In genomic region chr7:20217193-20217948, GRCh38 we compare ENCODE assay signal across 8 cellular contexts. TPM values are rescaled to one million over a fixed set of nuclear protein-coding genes. Genes with fewer than 3 reads are reported as not detected.
DNase-seq lines count a peak whose midpoint lies in the region; ATAC-seq, FAIRE-seq and TF ChIP-seq lines count a peak whose summit lies in the region.

Gene MACC1, minus strand, starts transcription at chr7:20217384. Its CDS starts 55,522 bp downstream, at chr7:20161862.

- peak in 1 of 2 experiments; percentile 13; a peak in 2 of 4 replicates for TF ChIP-seq RAD21 in H1 (IDR thresholded peaks at IDR 0.05 in 1 of 2, conservative IDR thresholded peaks at IDR 0.05 in 1 of 2; ENCODE audit: low read depth in 2 of 2, low read length in 2 of 2)

- H3K4me2 ChIP-seq in H1 (ENCODE audit: insufficient read depth in 1 of 2, low read depth in 2 of 2, low read length in 2 of 2) (peak within 1 kb of the TSS; percentile 55 to 60), trophoblast cell (ENCODE audit: low read length) (peak within 1 kb of the TSS; percentile 22)

- H4K20me1 ChIP-seq in H1 (replicated peaks in 1 of 2; ENCODE audit: control insufficient read depth in 1 of 2, insufficient read depth in 2 of 2, low read length in 2 of 2): no peaks in the 10 kb centered on the region

- H3K79me1 ChIP-seq in H1 (ENCODE audit: low read depth, low read length): no peaks in the 10 kb centered on the region
- H3K79me1 ChIP-seq in trophoblast cell (ENCODE audit: low read length): peaks cover 2% of the 10 kb centered on the region

- H3K4me3 Mint-ChIP-seq in CD4-positive, CD25-positive, alpha-beta regulatory T cell: peak within 1 kb of the TSS in 3 of 4 donors; percentile 75 to 77 (median 77)

- TF ChIP-seq POLR2A in GM18526 (IDR thresholded peaks at IDR 0.05; ENCODE audit: extremely low read depth, insufficient read length) (peak; percentile 27), H1 (IDR thresholded peaks at IDR 0.05; ENCODE audit: control extremely low read depth in 1 of 2, low read depth in 2 of 2, low read length in 2 of 2) (peak; percentile 34 to 82)

- no peak within 1 kb of the TSS for H3K14ac ChIP-seq in H1 (ENCODE audit: insufficient read length)
- no peak within 1 kb of the TSS for H3K14ac ChIP-seq in trophoblast cell (ENCODE audit: low read length)

- DNase-seq in CD4-positive, CD25-positive, alpha-beta regulatory T cell: peak; percentile 2 to 58 (median 11)
- peak; percentile 90 for DNase-seq in NCI-H510A (lab: John Stamatoyannopoulos, UW)
- DNase-seq in H1 (ENCODE audit: low read depth in 1 of 2, low spot score in 2 of 2): peak; percentile 64 to 86
- peak; percentile 85 to 93 for DNase-seq in trophoblast cell
- DNase-seq in retina: no peak
- no peak for DNase-seq in HEK293T (ENCODE audit: extremely low spot score)

- H2AK5ac ChIP-seq in H1 (ENCODE audit: low read depth, low read length) (peak within 1 kb of the TSS; percentile 7; the same call in 1 of the 2 replicates), trophoblast cell (ENCODE audit: low read length) (no peak within 1 kb of the TSS)

- H2BK15ac ChIP-seq in H1 (ENCODE audit: low read length): no peak within 1 kb of the TSS

- H2AFZ ChIP-seq in H1 (ENCODE audit: low read length) (no peak within 1 kb of the TSS), trophoblast cell (ENCODE audit: insufficient read depth, low read length, poor library complexity) (no peak within 1 kb of the TSS)

- peak in 2 of 3 experiments; percentile 34 to 76; a peak in 3 of 4 replicates for TF ChIP-seq CTCF in H1 (IDR thresholded peaks at IDR 0.05; ENCODE audit: control extremely low read depth in 1 of 3, insufficient read depth in 1 of 3, low read depth in 1 of 3, low read length in 3 of 3)

- H2BK12ac ChIP-seq in H1 (ENCODE audit: low read depth, low read length): peak within 1 kb of the TSS; percentile 69; the same call in 1 of the 2 replicates
- H2BK12ac ChIP-seq in trophoblast cell (ENCODE audit: low read length): peak within 1 kb of the TSS; percentile 25

- H4K12ac ChIP-seq in trophoblast cell (ENCODE audit: low read depth, low read length): no peak within 1 kb of the TSS

- ATAC-seq in CD4-positive, CD25-positive, alpha-beta regulatory T cell (ENCODE audit: low read depth in 2 of 2): peak; percentile 41 to 55
- peak; percentile 43 for ATAC-seq in HG02981 (IDR thresholded peaks at IDR 0.05; ENCODE audit: unreplicated experiment)

- no peaks in the 10 kb centered on the region for H3K4me1 ChIP-seq in CD4-positive, CD25-positive, alpha-beta regulatory T cell (ENCODE audit: control insufficient read depth, insufficient read depth, low read length, poor library complexity, severe bottlenecking)
- H3K4me1 ChIP-seq in H1 (replicated peaks in 1 of 4; ENCODE audit: control insufficient read depth in 3 of 4, insufficient read depth in 4 of 4, low read length in 3 of 4) (peaks cover 0 to 8% (median 7%) of the 10 kb centered on the region in 4 experiments; a peak in 4 of 7 replicates), trophoblast cell (ENCODE audit: control insufficient read depth in 1 of 2, insufficient read depth in 2 of 2, low read length in 2 of 2) (peaks cover 2 to 5% of the 10 kb centered on the region in 2 experiments)

- no peaks in the 10 kb centered on the region for H3K23me2 ChIP-seq in H1 (ENCODE audit: low read depth, low read length)

- H2BK20ac ChIP-seq in H1 (ENCODE audit: low read length): 0 out of 2 replicates have a peak within 1 kb of the TSS, but pooled peaks have one; percentile 44

- no peaks in the 10 kb centered on the region for H3K27me3 ChIP-seq in CD4-positive, CD25-positive, alpha-beta regulatory T cell (ENCODE audit: control insufficient read depth, insufficient read depth, low read length)
- H3K27me3 ChIP-seq in H1 (replicated peaks in 1 of 4; ENCODE audit: control insufficient read depth in 3 of 4, extremely low read depth in 1 of 4, insufficient read depth in 3 of 4, low read length in 3 of 4): no peaks in the 10 kb centered on the region
- no peaks in the 10 kb centered on the region for H3K27me3 ChIP-seq in trophoblast cell (ENCODE audit: insufficient read depth, low read length)

- peak; percentile 49 to 98 for TF ChIP-seq EP300 in H1 (IDR thresholded peaks at IDR 0.05; ENCODE audit: borderline replicate concordance in 1 of 2, low read depth in 2 of 2, low read length in 2 of 2)

- peaks cover 0 to 6% (median 0%) of the 10 kb centered on the region in 7 donors for H3K9me3 Mint-ChIP-seq in CD4-positive, CD25-positive, alpha-beta regulatory T cell

- no peak within 1 kb of the TSS for H3K18ac ChIP-seq in H1 (ENCODE audit: extremely low read depth, low read length)
- no peak within 1 kb of the TSS for H3K18ac ChIP-seq in trophoblast cell (ENCODE audit: low read length)

- H2BK120ac ChIP-seq in H1 (replicated peaks; ENCODE audit: low read depth, low read length) (no peak within 1 kb of the TSS), trophoblast cell (ENCODE audit: insufficient read depth, low read length, poor library complexity) (no peak within 1 kb of the TSS)

- POLR2A ChIA-PET in H1 (lab: Charles Lee; ENCODE audit: partially characterized antibody): interaction anchor here (0.6 to 1.4 kb wide), 5 partner anchors 8 to 1861 kb away, joined by 3 to 4 read pairs (median 3); no protein-coding TSS in a partner anchor
- POLR2A ChIA-PET in HEK293T (lab: Yijun Ruan, JAX): no interaction called here

- H3K9ac ChIP-seq in H1 (replicated peaks in 1 of 4; ENCODE audit: extremely low read depth in 1 of 4, low read depth in 3 of 4, low read length in 3 of 4) (peak within 1 kb of the TSS in 3 of 4 experiments; percentile 10 to 24 (median 22); a peak in 4 of 7 replicates), trophoblast cell (ENCODE audit: low read length) (no peak within 1 kb of the TSS)

- FAIRE-seq in H1 (lab: Jason Lieb, UNC): peak; percentile 93

- 0 out of 4 replicates have a peak, but pooled peaks cover 0 to 15% of the 10 kb centered on the region in 2 experiments for H3K79me2 ChIP-seq in H1 (ENCODE audit: control insufficient read depth in 1 of 2, insufficient read depth in 2 of 2, low read length in 2 of 2)
- H3K79me2 ChIP-seq in trophoblast cell (ENCODE audit: control insufficient read depth, insufficient read depth, low read length, poor library complexity): no peaks in the 10 kb centered on the region

- no peaks in the 10 kb centered on the region for H3K9me3 ChIP-seq in CD4-positive, CD25-positive, alpha-beta regulatory T cell (ENCODE audit: control insufficient read depth in 2 of 2, low read length in 2 of 2)
- H3K9me3 ChIP-seq in H1 (ENCODE audit: insufficient read depth in 2 of 2, low read depth in 1 of 2, low read length in 1 of 2): no peaks in the 10 kb centered on the region
- no peaks in the 10 kb centered on the region for H3K9me3 ChIP-seq in trophoblast cell (ENCODE audit: insufficient read depth, low read depth, low read length)

- WGBS in H1 (ENCODE audit: extremely low coverage in 1 of 2, insufficient coverage in 1 of 2, insufficient read length in 1 of 2, insufficient replicate concordance in 2 of 2, low coverage in 1 of 2, low lambda C conversion rate in 2 of 2, missing lambda C conversion rate in 1 of 2), 2 experiments: 8% methylated on average over 6 of the region's 6 CpGs; no CpG with 5 or more reads in 1 of the 2 experiments
- no CpG with 5 or more reads among the region's 6 CpGs for WGBS in trophoblast cell (ENCODE audit: extremely low coverage, insufficient coverage, insufficient read length)

- no peaks in the 10 kb centered on the region for H3K36me3 ChIP-seq in CD4-positive, CD25-positive, alpha-beta regulatory T cell (ENCODE audit: control insufficient read depth, insufficient read depth, low read length)
- H3K36me3 ChIP-seq in H1 (ENCODE audit: control insufficient read depth in 2 of 4, insufficient read depth in 4 of 4, low read length in 3 of 4) (no peaks in the 10 kb centered on the region), trophoblast cell (ENCODE audit: control insufficient read depth in 1 of 2, insufficient read depth in 2 of 2, low read length in 2 of 2) (no peaks in the 10 kb centered on the region)

- H3K56ac ChIP-seq in H1 (replicated peaks; ENCODE audit: insufficient read length, low read depth, low read length): no peak within 1 kb of the TSS

- no peaks in the 10 kb centered on the region for H3K36me3 Mint-ChIP-seq in CD4-positive, CD25-positive, alpha-beta regulatory T cell

- H3K27ac ChIP-seq in CD4-positive, CD25-positive, alpha-beta regulatory T cell (ENCODE audit: insufficient read depth, low read length, poor library complexity, severe bottlenecking): no peak within 1 kb of the TSS
- H3K27ac ChIP-seq in H1 (ENCODE audit: low read depth, low read length): peak within 1 kb of the TSS; percentile 71
- no peak within 1 kb of the TSS for H3K27ac ChIP-seq in trophoblast cell (ENCODE audit: low read depth, low read length)

- no peak within 1 kb of the TSS for H3K4ac ChIP-seq in H1 (replicated peaks; ENCODE audit: insufficient read length, low read depth, low read length)
- no peak within 1 kb of the TSS for H3K4ac ChIP-seq in trophoblast cell (ENCODE audit: low read depth, low read length)

- H3K4me3 ChIP-seq in CD4-positive, CD25-positive, alpha-beta regulatory T cell (ENCODE audit: low read depth, low read length): peak within 1 kb of the TSS; percentile 46
- H3K4me3 ChIP-seq in H1 (ENCODE audit: extremely low read depth in 1 of 4, insufficient read depth in 2 of 4, low read depth in 3 of 4, low read length in 4 of 4) (peak within 1 kb of the TSS; percentile 16 to 60 (median 24); a peak in 5 of 8 replicates), trophoblast cell (ENCODE audit: low read depth, low read length) (no peak within 1 kb of the TSS)

- H2BK5ac ChIP-seq in H1 (ENCODE audit: low read depth, low read length) (peak within 1 kb of the TSS; percentile 53; the same call in 1 of the 2 replicates), trophoblast cell (ENCODE audit: low read depth, low read length, poor library complexity) (no peak within 1 kb of the TSS)

- peaks cover 0 to 15% (median 0%) of the 10 kb centered on the region in 4 donors for H3K4me1 Mint-ChIP-seq in CD4-positive, CD25-positive, alpha-beta regulatory T cell

- H3K23ac ChIP-seq in H1 (ENCODE audit: insufficient read length) (no peak within 1 kb of the TSS), trophoblast cell (ENCODE audit: low read length) (no peak within 1 kb of the TSS)

- H3K27ac Mint-ChIP-seq in CD4-positive, CD25-positive, alpha-beta regulatory T cell: no peak within 1 kb of the TSS

- CTCF ChIA-PET in H1 (lab: Charles Lee; ENCODE audit: partially characterized antibody): interaction anchor here (0.7 to 2.0 kb wide), 6 partner anchors 13 to 381 kb away, joined by 3 to 9 read pairs (median 4); no protein-coding TSS in a partner anchor
- CTCF ChIA-PET in HEK293T (lab: Yijun Ruan, JAX): no interaction called here

- peak within 1 kb of the TSS; percentile 94 for H4K5ac ChIP-seq in H1 (ENCODE audit: insufficient read length, low read depth, low read length)

- H3K27me3 Mint-ChIP-seq in CD4-positive, CD25-positive, alpha-beta regulatory T cell: no peaks in the 10 kb centered on the region

- H4K91ac ChIP-seq in H1 (replicated peaks; ENCODE audit: insufficient read length, low read length) (no peak within 1 kb of the TSS), trophoblast cell (ENCODE audit: low read depth, low read length) (no peak within 1 kb of the TSS)

- H4K8ac ChIP-seq in H1 (ENCODE audit: extremely low read depth, insufficient read depth, low read length) (no peak within 1 kb of the TSS), trophoblast cell (ENCODE audit: low read depth, low read length) (no peak within 1 kb of the TSS)

RNA-seq across cellular contexts. Expression of gene MACC1, which starts in this region (rescaled TPM):
- 1.0 TPM for total RNA-seq in CD4-positive, CD25-positive, alpha-beta regulatory T cell
- polyA plus RNA-seq in CD4-positive, CD25-positive, alpha-beta regulatory T cell: under 1 TPM in 2 of 4 donors, not detected in 2; 0.12 to 0.21 TPM
- 17.1 and 17.2 TPM in 2 replicates for total RNA-seq in H1 (2021; fragmentation: NEBNext Ultra II Directional; extraction: Animal tissue kit (Norgen Biotek cat#: 25700))
- 1.2 and 2.0 TPM in 2 replicates for polyA plus RNA-seq in H1 (2011; rRNA removed)
- 2.3 TPM for polyA plus RNA-seq in H1 (2011; cell fraction: cytosol; rRNA removed)
- polyA plus RNA-seq in H1 (2011; cell fraction: nucleus; rRNA removed): 2.0 TPM
- 4.6 to 6.8 TPM (median 5.1 TPM) in 4 replicates for polyA plus RNA-seq in H1 (2012, experiment 1 of 2)
- 0.28 TPM for polyA plus RNA-seq in H1 (2012, experiment 2 of 2)
- polyA plus RNA-seq in H1 (2013, experiment 1 of 2): 6.3 TPM
- 5.8 TPM for polyA plus RNA-seq in H1 (2013, experiment 2 of 2)
- polyA minus RNA-seq in H1 (2011; rRNA and poly(A)+ RNA removed): 17.6 and 27.1 TPM in 2 replicates
- polyA minus RNA-seq in H1 (2011; cell fraction: cytosol; rRNA and poly(A)+ RNA removed): 15.5 TPM
- 29.1 TPM for polyA minus RNA-seq in H1 (2011; cell fraction: nucleus; rRNA and poly(A)+ RNA removed)
- 0.73 and 0.82 TPM in 2 replicates for polyA plus RNA-seq in trophoblast cell (2013)

Comparison
In these comparisons a context has a peak if more than half of its experiments do, and no peak if none do; other contexts are left out.
1. DNase-seq: peak in CD4-positive, CD25-positive, alpha-beta regulatory T cell (3 of 3), NCI-H510A (single experiment), H1 (2 of 2) and trophoblast cell (2 of 2); none in retina (single experiment) and HEK293T (single experiment).